In the genomic region with DNA sequence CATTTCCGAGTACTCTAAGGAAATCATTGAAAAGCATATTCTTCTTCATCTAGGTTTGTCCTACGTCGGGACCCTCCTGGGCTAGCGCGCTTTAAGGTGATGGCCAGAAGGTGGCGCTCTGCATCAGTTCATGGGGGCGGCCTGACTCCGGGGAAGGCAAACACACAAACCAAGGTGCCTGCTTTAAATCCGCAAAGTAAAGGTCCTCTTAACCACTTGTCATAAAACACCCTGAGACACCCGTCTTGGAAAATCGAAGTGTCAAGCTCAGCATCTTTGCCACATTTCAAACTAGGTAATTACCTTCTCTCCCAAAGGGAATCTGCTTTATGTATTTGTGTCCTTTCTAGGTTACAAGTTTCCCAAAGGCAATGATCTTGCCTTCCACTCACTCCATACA, we compare ENCODE assay signal across 8 cellular contexts. TPM values are rescaled to one million over a fixed set of nuclear protein-coding genes. Genes with fewer than 3 reads are reported as not detected.
A peak's percentile ranks its signal among the peaks of the same experiment; 100 is the strongest.
DNase-seq lines count a peak whose midpoint lies in the region; ATAC-seq and FAIRE-seq lines count a peak whose summit lies in the region.

No MANE protein-coding gene starts in this region.

- peak; percentile 38 for DNase-seq in NCI-H2196 treated with DMSO at 0.1 percent for 48 hours (lab: John Stamatoyannopoulos, UW; ENCODE audit: unreplicated experiment)
- peak; percentile 40 for DNase-seq in central memory CD4-positive, alpha-beta T cell
- peak; percentile 74 for DNase-seq in left lobe of liver (ENCODE audit: low spot score)
- DNase-seq in stimulated activated CD4-positive, alpha-beta T cell treated with anti-CD3 and anti-CD28 coated beads, Interleukin-4, amount 100 ng/mL, for 4 hours, result peak; percentile 68 to 77

- ATAC-seq in HG02973 (IDR thresholded peaks at IDR 0.05; ENCODE audit: unreplicated experiment) (peak; percentile 60), left lobe of liver (peak; percentile 86), GM21423 (IDR thresholded peaks at IDR 0.05; ENCODE audit: unreplicated experiment) (no peak)
- peak; percentile 38 to 64 for ATAC-seq in activated CD4-positive, CD25-positive, alpha-beta regulatory T cell treated with anti-CD3 and anti-CD28 coated beads, Interleukin-2, amount 50 U/mL, for 24 hours

- peak; percentile 70 for FAIRE-seq in G401.6 (lab: Jason Lieb, UNC)

RNA-seq across cellular contexts. Expression of gene LMO2, which starts 34.0 kb away (rescaled TPM):
- total RNA-seq in left lobe of liver, result 5.1 TPM
